Comparison of ENCODE assay signal across 1 cellular context in genomic region chr16:47726031-47726675, GRCh38.
TF ChIP-seq lines count a peak whose summit lies in the region.

No MANE protein-coding gene starts in this region.

TF ChIP-seq in K562, 482 proteins besides CTCF, POLR2A, EP300 and RAD21:
- TF ChIP-seq ZNF407 (IDR thresholded peaks at IDR 0.05; ENCODE audit: low read depth): no peak
- no peak for TF ChIP-seq TARDBP (IDR thresholded peaks at IDR 0.05)
- TF ChIP-seq PHTF2 (CRISPR knock-in tag; IDR thresholded peaks at IDR 0.05): no peak
- TF ChIP-seq RBM17 (IDR thresholded peaks at IDR 0.05; ENCODE audit: borderline replicate concordance, low read depth, low read length): no peak
- no peak for TF ChIP-seq CEBPG (CRISPR knock-in tag; IDR thresholded peaks at IDR 0.05)
- TF ChIP-seq CEBPG (tag; conservative IDR thresholded peaks at IDR 0.05 in 1 of 2, IDR thresholded peaks at IDR 0.05 in 1 of 2): peak; percentile 54 to 56; a peak in 3 of 4 replicates
- TF ChIP-seq CTBP1 (IDR thresholded peaks at IDR 0.05; ENCODE audit: borderline replicate concordance): 0 out of 2 replicates have a peak, but pooled peaks have one; percentile 30
- no peak for TF ChIP-seq IRF1 (CRISPR knock-in tag; IDR thresholded peaks at IDR 0.05; ENCODE audit: borderline replicate concordance)
- no peak for TF ChIP-seq KLF6 (CRISPR knock-in tag; IDR thresholded peaks at IDR 0.05; ENCODE audit: borderline replicate concordance)
